ENCODE assay signal across 15 cellular contexts in genomic region chr1:245969274-245969673, GRCh38.
DNase-seq lines count a peak whose midpoint lies in the region; ATAC-seq, FAIRE-seq and TF ChIP-seq lines count a peak whose summit lies in the region.
"Had no signal": no experiment of that assay in that cellular context is flagged by ENCODE, and none has a peak within 500 bp of the region (broad histone marks: within the 10 kb centered on the region; RNA-seq: fewer than 3 reads in every experiment).

No MANE protein-coding gene starts in this region.

- FAIRE-seq in bronchial epithelial cell (lab: Jason Lieb, UNC) = no peak
- FAIRE-seq: keratinocyte had no signal

- no peaks in the 10 kb centered on the region for H3K27me3 Mint-ChIP-seq in activated T-helper 2 cell treated with anti-CD3 and anti-CD28 coated beads, Interferon-gamma antibody, Interleukin-2, Interleukin-4, amounts not matched to agents 10 μg/mL and 5 μg/mL and 100 μg/mL, durations not matched to agents 14 hours and 24 hours and 36 hours (ENCODE audit: low read depth)
- H3K27me3 Mint-ChIP-seq in CD4-positive, alpha-beta memory T cell = no peaks in the 10 kb centered on the region

- CTCF ChIA-PET in CD4-positive, alpha-beta memory T cell (lab: Charles Lee; ENCODE audit: partially characterized antibody) = no interaction called here

- H3K4me1 ChIP-seq in left lung = no peaks in the 10 kb centered on the region
- H3K4me1 ChIP-seq in CD4-positive, alpha-beta memory T cell (ENCODE audit: insufficient read depth, low read length) = no peaks in the 10 kb centered on the region

- no peaks in the 10 kb centered on the region for H3K9me3 Mint-ChIP-seq in activated T-helper 2 cell treated with anti-CD3 and anti-CD28 coated beads, Interferon-gamma antibody, Interleukin-2, Interleukin-4, amounts not matched to agents 10 μg/mL and 5 μg/mL and 100 μg/mL, durations not matched to agents 14 hours and 24 hours and 36 hours
- H3K9me3 Mint-ChIP-seq in CD4-positive, alpha-beta memory T cell = peaks cover 0 to 9% (median 2%) of the 10 kb centered on the region in 8 donors

- intact Hi-C loops in left lung (cut with DNase I) = no loop called here
- intact Hi-C loops in activated T-helper 2 cell treated with anti-CD3 and anti-CD28 coated beads, Interferon-gamma antibody, Interleukin-2, Interleukin-4, amounts not matched to agents 10 μg/mL and 5 μg/mL and 100 μg/mL, durations not matched to agents 14 hours and 24 hours and 36 hours (cut with micrococcal nuclease) = no loop called here
- intact Hi-C loops in CD4-positive, alpha-beta memory T cell (cut with micrococcal nuclease) = no loop called here

- no peaks in the 10 kb centered on the region for H3K36me3 Mint-ChIP-seq in activated T-helper 2 cell treated with anti-CD3 and anti-CD28 coated beads, Interferon-gamma antibody, Interleukin-2, Interleukin-4, amounts not matched to agents 10 μg/mL and 5 μg/mL and 100 μg/mL, durations not matched to agents 14 hours and 24 hours and 36 hours (ENCODE audit: low read depth)
- H3K36me3 Mint-ChIP-seq in CD4-positive, alpha-beta memory T cell = peaks cover 0 to 3% of the 10 kb centered on the region in 2 donors

- H3K4me3 ChIP-seq in bronchial epithelial cell (ENCODE audit: low read depth, low read length) (no peak overlapping the region), left lung (no peak overlapping the region)
- no peak overlapping the region for H3K4me3 ChIP-seq in CD4-positive, alpha-beta memory T cell (ENCODE audit: low read length in 2 of 2)

- DNase-seq in A172 (ENCODE audit: low spot score) (peak; percentile 92), HS-27A (ENCODE audit: low read depth) (peak; percentile 11), bronchial epithelial cell (ENCODE audit: low read depth) (peak; percentile 54), left lung (no peak), DMS114 treated with DMSO at 0.1 percent for 48 hours (lab: John Stamatoyannopoulos, UW; ENCODE audit: unreplicated experiment) (no peak)
- no peak for DNase-seq in activated T-helper 2 cell treated with anti-CD3 and anti-CD28 coated beads, Interferon-gamma antibody, Interleukin-2, Interleukin-4, amounts not matched to agents 10 μg/mL and 5 μg/mL and 100 μg/mL, durations not matched to agents 14 hours and 24 hours and 36 hours (ENCODE audit: low spot score)
- DNase-seq in CD4-positive, alpha-beta memory T cell = no peak
- DNase-seq: GDM1, NCI-H1694 treated with DMSO at 0.1 percent for 48 hours, retina, RPMI8226, WERI-Rb-1 had no signal

- H3K27ac ChIP-seq in left lung = peak overlapping the region in 1 of 2 donors; percentile 5
- no peak overlapping the region for H3K27ac ChIP-seq in CD4-positive, alpha-beta memory T cell (ENCODE audit: low read depth, low read length)
- H3K27ac ChIP-seq: HL-60, WERI-Rb-1 had no signal

- POLR2A ChIA-PET in CD4-positive, alpha-beta memory T cell (lab: Charles Lee; ENCODE audit: partially characterized antibody) = no interaction called here

- H3K4me3 Mint-ChIP-seq in activated T-helper 2 cell treated with anti-CD3 and anti-CD28 coated beads, Interferon-gamma antibody, Interleukin-2, Interleukin-4, amounts not matched to agents 10 μg/mL and 5 μg/mL and 100 μg/mL, durations not matched to agents 14 hours and 24 hours and 36 hours (ENCODE audit: low read depth) = no peak overlapping the region
- H3K4me3 Mint-ChIP-seq in CD4-positive, alpha-beta memory T cell = no peak overlapping the region

- ATAC-seq in left lung (peak; percentile 76), GM21576 (IDR thresholded peaks at IDR 0.05; ENCODE audit: unreplicated experiment) (no peak)

- peaks cover 5% of the 10 kb centered on the region for H3K4me1 Mint-ChIP-seq in activated T-helper 2 cell treated with anti-CD3 and anti-CD28 coated beads, Interferon-gamma antibody, Interleukin-2, Interleukin-4, amounts not matched to agents 10 μg/mL and 5 μg/mL and 100 μg/mL, durations not matched to agents 14 hours and 24 hours and 36 hours (ENCODE audit: low read depth)
- H3K4me1 Mint-ChIP-seq in CD4-positive, alpha-beta memory T cell = no peaks in the 10 kb centered on the region

- TF ChIP-seq CTCF in bronchial epithelial cell (IDR thresholded peaks at IDR 0.05; ENCODE audit: insufficient read depth, low read length, severe bottlenecking) = no peak
- no peak for TF ChIP-seq CTCF in left lung (IDR thresholded peaks at IDR 0.05)

- H3K9me3 ChIP-seq in left lung = no peaks in the 10 kb centered on the region
- no peaks in the 10 kb centered on the region for H3K9me3 ChIP-seq in CD4-positive, alpha-beta memory T cell (ENCODE audit: control insufficient read depth in 1 of 2, low read length in 2 of 2)

- H3K36me3 ChIP-seq in bronchial epithelial cell (ENCODE audit: control insufficient read depth, insufficient read depth, low read length) (no peaks in the 10 kb centered on the region), left lung (no peaks in the 10 kb centered on the region)
- H3K36me3 ChIP-seq in CD4-positive, alpha-beta memory T cell (ENCODE audit: insufficient read depth, low read length) = no peaks in the 10 kb centered on the region
- H3K36me3 ChIP-seq: WERI-Rb-1 had no signal

- H3K27me3 ChIP-seq in bronchial epithelial cell (ENCODE audit: control insufficient read depth, insufficient read depth, low read length) (no peaks in the 10 kb centered on the region), left lung (no peaks in the 10 kb centered on the region)
- H3K27me3 ChIP-seq in CD4-positive, alpha-beta memory T cell (ENCODE audit: insufficient read depth, low read length) = no peaks in the 10 kb centered on the region

- H3K27ac Mint-ChIP-seq in activated T-helper 2 cell treated with anti-CD3 and anti-CD28 coated beads, Interferon-gamma antibody, Interleukin-2, Interleukin-4, amounts not matched to agents 10 μg/mL and 5 μg/mL and 100 μg/mL, durations not matched to agents 14 hours and 24 hours and 36 hours = no peak overlapping the region
- no peak overlapping the region for H3K27ac Mint-ChIP-seq in CD4-positive, alpha-beta memory T cell

Comparison
In these comparisons a context has a peak if more than half of its experiments do, and no peak if none do; other contexts are left out.
1. DNase-seq: peak in A172 (single experiment), HS-27A (single experiment) and bronchial epithelial cell (single experiment); none in left lung (0 of 2), activated T-helper 2 cell treated with anti-CD3 and anti-CD28 coated beads, Interferon-gamma antibody, Interleukin-2, Interleukin-4, amounts not matched to agents 10 μg/mL and 5 μg/mL and 100 μg/mL, durations not matched to agents 14 hours and 24 hours and 36 hours (single experiment), CD4-positive, alpha-beta memory T cell (0 of 5) and DMS114 treated with DMSO at 0.1 percent for 48 hours (single experiment).